In genomic region chr6:43742931-43743632, GRCh38 we compare ENCODE assay signal across 1 cellular context.
TF ChIP-seq lines count a peak whose summit lies in the region.

No MANE protein-coding gene starts in this region.

TF ChIP-seq in IMR-90, 13 proteins besides CTCF, POLR2A, EP300 and RAD21:
- no peak for TF ChIP-seq NFE2L2 (IDR thresholded peaks at IDR 0.05; ENCODE audit: low read depth, low read length)
- no peak for TF ChIP-seq CEBPB (IDR thresholded peaks at IDR 0.05; ENCODE audit: low read depth, low read length)
- no peak for TF ChIP-seq RCOR1 (IDR thresholded peaks at IDR 0.05; ENCODE audit: insufficient replicate concordance, low read length)
- no peak for TF ChIP-seq FOS (IDR thresholded peaks at IDR 0.05; ENCODE audit: low read depth, low read length)
- TF ChIP-seq USF2 (IDR thresholded peaks at IDR 0.05; ENCODE audit: low read depth, low read length), result no peak
- no peak for TF ChIP-seq SMC3 (IDR thresholded peaks at IDR 0.05; ENCODE audit: low read depth, low read length)
- no peak for TF ChIP-seq MAZ (IDR thresholded peaks at IDR 0.05; ENCODE audit: borderline replicate concordance, low read depth, low read length)
- no peak for TF ChIP-seq MXI1 (IDR thresholded peaks at IDR 0.05; ENCODE audit: borderline replicate concordance, low read depth, low read length)
- TF ChIP-seq CHD1 (IDR thresholded peaks at IDR 0.05; ENCODE audit: low read depth, low read length), result no peak
- TF ChIP-seq ELK1 (IDR thresholded peaks at IDR 0.05; ENCODE audit: borderline replicate concordance, low read depth, low read length), result no peak
- TF ChIP-seq BHLHE40 (IDR thresholded peaks at IDR 0.05; ENCODE audit: low read depth, low read length), result no peak
- no peak for TF ChIP-seq MAFK (IDR thresholded peaks at IDR 0.05; ENCODE audit: low read depth, low read length)
- no peak for TF ChIP-seq RFX5 (IDR thresholded peaks at IDR 0.05; ENCODE audit: low read depth, low read length)
TF ChIP-seq in IMR-90: peak in this region for 0.
